In genomic region chr4:8182858-8183725, GRCh38 we compare ENCODE assay signal across 1 cellular context.
TF ChIP-seq lines count a peak whose summit lies in the region.

No MANE protein-coding gene starts in this region.

TF ChIP-seq in HCT116, 20 proteins besides CTCF, POLR2A, EP300 and RAD21 (continued from another document):
- TF ChIP-seq, protein P1, sequence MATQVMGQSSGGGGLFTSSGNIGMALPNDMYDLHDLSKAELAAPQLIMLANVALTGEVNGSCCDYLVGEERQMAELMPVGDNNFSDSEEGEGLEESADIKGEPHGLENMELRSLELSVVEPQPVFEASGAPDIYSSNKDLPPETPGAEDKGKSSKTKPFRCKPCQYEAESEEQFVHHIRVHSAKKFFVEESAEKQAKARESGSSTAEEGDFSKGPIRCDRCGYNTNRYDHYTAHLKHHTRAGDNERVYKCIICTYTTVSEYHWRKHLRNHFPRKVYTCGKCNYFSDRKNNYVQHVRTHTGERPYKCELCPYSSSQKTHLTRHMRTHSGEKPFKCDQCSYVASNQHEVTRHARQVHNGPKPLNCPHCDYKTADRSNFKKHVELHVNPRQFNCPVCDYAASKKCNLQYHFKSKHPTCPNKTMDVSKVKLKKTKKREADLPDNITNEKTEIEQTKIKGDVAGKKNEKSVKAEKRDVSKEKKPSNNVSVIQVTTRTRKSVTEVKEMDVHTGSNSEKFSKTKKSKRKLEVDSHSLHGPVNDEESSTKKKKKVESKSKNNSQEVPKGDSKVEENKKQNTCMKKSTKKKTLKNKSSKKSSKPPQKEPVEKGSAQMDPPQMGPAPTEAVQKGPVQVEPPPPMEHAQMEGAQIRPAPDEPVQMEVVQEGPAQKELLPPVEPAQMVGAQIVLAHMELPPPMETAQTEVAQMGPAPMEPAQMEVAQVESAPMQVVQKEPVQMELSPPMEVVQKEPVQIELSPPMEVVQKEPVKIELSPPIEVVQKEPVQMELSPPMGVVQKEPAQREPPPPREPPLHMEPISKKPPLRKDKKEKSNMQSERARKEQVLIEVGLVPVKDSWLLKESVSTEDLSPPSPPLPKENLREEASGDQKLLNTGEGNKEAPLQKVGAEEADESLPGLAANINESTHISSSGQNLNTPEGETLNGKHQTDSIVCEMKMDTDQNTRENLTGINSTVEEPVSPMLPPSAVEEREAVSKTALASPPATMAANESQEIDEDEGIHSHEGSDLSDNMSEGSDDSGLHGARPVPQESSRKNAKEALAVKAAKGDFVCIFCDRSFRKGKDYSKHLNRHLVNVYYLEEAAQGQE (IDR thresholded peaks at IDR 0.05; ENCODE audit: low read depth): no peak
- no peak for TF ChIP-seq EZH2 (IDR thresholded peaks at IDR 0.05)
- no peak for TF ChIP-seq SIN3A (IDR thresholded peaks at IDR 0.05; ENCODE audit: low read depth)
- no peak for TF ChIP-seq POLR2AphosphoS5 (IDR thresholded peaks at IDR 0.05; ENCODE audit: low read depth, low read length)
- TF ChIP-seq EZH2phosphoT487 (IDR thresholded peaks at IDR 0.05; ENCODE audit: borderline replicate concordance): no peak
- no peak for TF ChIP-seq ELF1 (IDR thresholded peaks at IDR 0.05; ENCODE audit: borderline replicate concordance, low read depth)
TF ChIP-seq in HCT116: peak in this region for 0.
